27 cellular contexts compared by ENCODE assay signal in genomic region chr1:7172804-7173203, GRCh38.
A peak's percentile ranks its signal among the peaks of the same experiment; 100 is the strongest.
DNase-seq lines count a peak whose midpoint lies in the region; ATAC-seq lines count a peak whose summit lies in the region.
"Had no signal": no experiment of that assay in that cellular context is flagged by ENCODE, and none has a peak within 500 bp of the region (broad histone marks: within the 10 kb centered on the region; RNA-seq: fewer than 3 reads in every experiment).

No MANE protein-coding gene starts in this region.

- ATAC-seq in HG02798 (IDR thresholded peaks at IDR 0.05; ENCODE audit: poor library complexity, unreplicated experiment) = no peak
- no peak for ATAC-seq in HG03521 (IDR thresholded peaks at IDR 0.05; ENCODE audit: unreplicated experiment)
- ATAC-seq: esophagus mucosa, K562, mucosa of descending colon, natural killer cell had no signal

- peak; percentile 25 for DNase-seq in DMS79 treated with DMSO at 0.1 percent for 48 hours (lab: John Stamatoyannopoulos, UW)
- DNase-seq in glomerular visceral epithelial cell (ENCODE audit: extremely low spot score) = peak; percentile 24
- peak; percentile 2 for DNase-seq in kidney glomerular epithelial cell (lab: John Stamatoyannopoulos, UW)
- peak; percentile 21 for DNase-seq in superior temporal gyrus (ENCODE audit: extremely low spot score)
- no peak for DNase-seq in HT-29 (ENCODE audit: low spot score)
- DNase-seq: activated CD4-positive, alpha-beta memory T cell treated with anti-CD3 and anti-CD28 coated beads for 36 hours; activated CD4-positive, CD25-positive, alpha-beta regulatory T cell treated with anti-CD3 and anti-CD28 coated beads, Interleukin-2, amount 50 U/mL, for 72 hours; activated CD8-positive, alpha-beta memory T cell treated with anti-CD3 and anti-CD28 coated beads, Interleukin-2, amount 50 U/mL, for 48 hours; activated naive CD4-positive, alpha-beta T cell treated with anti-CD3 and anti-CD28 coated beads for 36 hours; GF-D8; GM23248; mammary epithelial cell; mucosa of descending colon; natural killer cell; NCI-H1092 treated with DMSO at 0.1 percent for 48 hours; NCI-H187 treated with DMSO at 0.1 percent for 48 hours; NCI-H2171 treated with DMSO at 0.1 percent for 48 hours; NCI-H524 treated with DMSO at 0.1 percent for 48 hours; NK-92 treated with Interleukin-12 subunit alpha and Interleukin-12 subunit beta, amount 100 ng/mL, for 24 hours; ovary; stimulated activated CD8-positive, alpha-beta memory T cell treated with anti-CD3 and anti-CD28 coated beads, Interleukin-4, amount 100 ng/mL, for 48 hours; T-helper 2 cell; uterus had no signal
